Comparison of ENCODE assay signal across 8 cellular contexts in genomic region chr11:71453021-71453910, GRCh38. TPM values are rescaled to one million over a fixed set of nuclear protein-coding genes. Genes with fewer than 3 reads are reported as not detected.
A peak's percentile ranks its signal among the peaks of the same experiment; 100 is the strongest.
DNase-seq lines count a peak whose midpoint lies in the region; ATAC-seq and TF ChIP-seq lines count a peak whose summit lies in the region.

TSS of gene NADSYN1 (plus strand) at chr11:71453203. CDS start at chr11:71453297, 94 bp downstream.

- H3K9ac ChIP-seq in HCT116 (ENCODE audit: low read length) (peak within 1 kb of the TSS; percentile 92), SK-N-MC (ENCODE audit: insufficient read length) (peak within 1 kb of the TSS; percentile 85)

- H3K4me2 ChIP-seq in HCT116 (ENCODE audit: low read length): peak within 1 kb of the TSS; percentile 88

- H3K9me3 ChIP-seq in HCT116 (ENCODE audit: control insufficient read depth in 1 of 2, insufficient read depth in 1 of 2, low read depth in 1 of 2, low read length in 2 of 2): no peaks in the 10 kb centered on the region
- no peaks in the 10 kb centered on the region for H3K9me3 ChIP-seq in SK-N-MC (ENCODE audit: low read depth, low read length)

- H3K9me3 Mint-ChIP-seq in activated naive CD4-positive, alpha-beta T cell treated with anti-CD3 and anti-CD28 coated beads, Interleukin-2, amount 10 ng/mL, durations not matched to agents 7 days and 5 days: no peaks in the 10 kb centered on the region

- peaks cover 3% of the 10 kb centered on the region; the same call in 1 of the 2 replicates for H4K20me1 ChIP-seq in HCT116 (ENCODE audit: insufficient read depth)

- H3K4me3 Mint-ChIP-seq in activated naive CD4-positive, alpha-beta T cell treated with anti-CD3 and anti-CD28 coated beads, Interleukin-2, amount 10 ng/mL, durations not matched to agents 7 days and 5 days: peak within 1 kb of the TSS; percentile 95

- H3K36me3 Mint-ChIP-seq in activated naive CD4-positive, alpha-beta T cell treated with anti-CD3 and anti-CD28 coated beads, Interleukin-2, amount 10 ng/mL, durations not matched to agents 7 days and 5 days: peaks cover 52% of the 10 kb centered on the region

- TF ChIP-seq RAD21 in HCT116 (IDR thresholded peaks at IDR 0.05; ENCODE audit: low read depth): no peak

- H3K27me3 ChIP-seq in HCT116 (ENCODE audit: insufficient read depth, low read length): no peaks in the 10 kb centered on the region

- H3K9me2 ChIP-seq in HCT116 (ENCODE audit: insufficient read depth): no peaks in the 10 kb centered on the region

- H3K27ac Mint-ChIP-seq in activated naive CD4-positive, alpha-beta T cell treated with anti-CD3 and anti-CD28 coated beads, Interleukin-2, amount 10 ng/mL, durations not matched to agents 7 days and 5 days: peak within 1 kb of the TSS; percentile 94

- peaks cover 16 to 25% of the 10 kb centered on the region in 2 experiments; a peak in 3 of 4 replicates for H3K36me3 ChIP-seq in HCT116 (ENCODE audit: control insufficient read depth in 1 of 2, insufficient read depth in 2 of 2, low read length in 2 of 2)
- H3K36me3 ChIP-seq in SK-N-MC (ENCODE audit: insufficient read depth, low read length): peaks cover 20% of the 10 kb centered on the region

- no peaks in the 10 kb centered on the region for H3K27me3 Mint-ChIP-seq in activated naive CD4-positive, alpha-beta T cell treated with anti-CD3 and anti-CD28 coated beads, Interleukin-2, amount 10 ng/mL, durations not matched to agents 7 days and 5 days

- peaks cover 64% of the 10 kb centered on the region for H3K4me1 Mint-ChIP-seq in activated naive CD4-positive, alpha-beta T cell treated with anti-CD3 and anti-CD28 coated beads, Interleukin-2, amount 10 ng/mL, durations not matched to agents 7 days and 5 days

- RAD21 ChIA-PET in HCT116 (lab: Charles Lee; ENCODE audit: low non-redundant PET in 1 of 2, low total read pairs in 2 of 2, uncharacterized antibody in 2 of 2, unreplicated experiment in 2 of 2): interaction anchor here in 1 of 2 experiments (0.7 kb wide), 1 partner anchor 28 kb away, joined by 4 read pairs; no protein-coding TSS in a partner anchor

- H3K27ac ChIP-seq in HCT116 (ENCODE audit: low read depth, low read length) (peak within 1 kb of the TSS; percentile 50), SK-N-MC (peak within 1 kb of the TSS; percentile 65)

- no peak within 1 kb of the TSS for H2AFZ ChIP-seq in HCT116 (ENCODE audit: low read depth, low read length, poor library complexity, severe bottlenecking)

- intact Hi-C loops in HCT116 (cut with micrococcal nuclease): no loop called here

- DNase-seq in EL: peak; percentile 94
- DNase-seq in HCT116 (ENCODE audit: low read depth, low spot score): peak; percentile 80
- DNase-seq in NCI-H1048 (lab: John Stamatoyannopoulos, UW): peak; percentile 88
- DNase-seq in SK-N-MC (ENCODE audit: low read depth, low spot score): no peak
- peak; percentile 97 for DNase-seq in activated naive CD4-positive, alpha-beta T cell treated with anti-CD3 and anti-CD28 coated beads, Interleukin-2, amount 10 ng/mL, durations not matched to agents 7 days and 5 days
- DNase-seq in germinal center (ENCODE audit: low spot score): peak; percentile 97
- DNase-seq in nucleus accumbens (lab: John Stamatoyannopoulos, UW): peak; percentile 32 to 98 (median 93)
- DNase-seq in superior temporal gyrus (ENCODE audit: extremely low spot score): peak; percentile 95

- H3K4me3 ChIP-seq in HCT116 (replicated peaks in 1 of 2; ENCODE audit: low read depth in 1 of 2, low read length in 2 of 2): peak within 1 kb of the TSS; percentile 93 to 99
- H3K4me3 ChIP-seq in SK-N-MC: peak within 1 kb of the TSS; percentile 93

- H3K4me1 ChIP-seq in HCT116 (ENCODE audit: control insufficient read depth in 1 of 2, insufficient read depth in 2 of 2, low read length in 2 of 2): peaks cover 7 to 21% of the 10 kb centered on the region in 2 experiments; a peak in 2 of 4 replicates

- POLR2A ChIA-PET in HCT116 (lab: Charles Lee): interaction anchor here (0.6 to 0.7 kb wide), 3 partner anchors 33 to 599 kb away, joined by 3 to 8 read pairs (median 4); no protein-coding TSS in a partner anchor

- CTCF ChIA-PET in HCT116 (lab: Charles Lee): interaction anchor here (0.6 to 1.1 kb wide), 6 partner anchors 33 to 366 kb away, joined by 3 to 5 read pairs (median 4); no protein-coding TSS in a partner anchor
- CTCF ChIA-PET in activated naive CD4-positive, alpha-beta T cell treated with anti-CD3 and anti-CD28 coated beads, Interleukin-2, amount 10 ng/mL, durations not matched to agents 7 days and 5 days (lab: Charles Lee): interaction anchor here (0.6 to 1.1 kb wide), 3 partner anchors 14 to 862 kb away, joined by 3 to 4 read pairs (median 3); no protein-coding TSS in a partner anchor

- peak; percentile 80 for ATAC-seq in HCT116

- no peak for TF ChIP-seq POLR2A in HCT116 (IDR thresholded peaks at IDR 0.05; ENCODE audit: borderline replicate concordance, extremely low read depth, insufficient read depth, insufficient read length)

- H3K79me2 ChIP-seq in HCT116 (ENCODE audit: insufficient read depth, low read length): peaks cover 46% of the 10 kb centered on the region

- TSS peak; percentile 19 for BruUV-seq in HCT116 (replicated peaks; lab: Mats Ljungman, UMichigan)

- no peak for TF ChIP-seq CTCF in HCT116 (IDR thresholded peaks at IDR 0.05 in 2 of 3, conservative IDR thresholded peaks at IDR 0.05 in 1 of 3; ENCODE audit: borderline replicate concordance in 1 of 3, insufficient read depth in 1 of 3, low read depth in 2 of 3, low read length in 2 of 3)

TF ChIP-seq in HCT116, 20 proteins besides CTCF, POLR2A, EP300 and RAD21:
- TF ChIP-seq EGR1 (IDR thresholded peaks at IDR 0.05; ENCODE audit: low read depth): peak; percentile 58; the same call in 1 of the 2 replicates
- peak; percentile 80 for TF ChIP-seq POLR2AphosphoS5 (IDR thresholded peaks at IDR 0.05; ENCODE audit: low read depth, low read length)
- TF ChIP-seq FOSL1 (IDR thresholded peaks at IDR 0.05; ENCODE audit: low read depth): no peak
- TF ChIP-seq ELF1 (IDR thresholded peaks at IDR 0.05; ENCODE audit: borderline replicate concordance, low read depth): no peak; the same call in 1 of the 2 replicates
- peak; percentile 69 for TF ChIP-seq MAX (IDR thresholded peaks at IDR 0.05)
- peak; percentile 84 for TF ChIP-seq ZFX (IDR thresholded peaks at IDR 0.05)
- TF ChIP-seq SIN3A (IDR thresholded peaks at IDR 0.05; ENCODE audit: low read depth): peak; percentile 64; the same call in 1 of the 2 replicates

RNA-seq across cellular contexts. Expression of gene NADSYN1, which starts in this region (rescaled TPM):
- 58.2 TPM for total RNA-seq in HCT116 (2021; ENCODE audit: unreplicated experiment)
- 44.8 and 50.1 TPM in 2 replicates for polyA plus RNA-seq in HCT116 (2012)
